8 cellular contexts compared by ENCODE assay signal in genomic region chr1:924619-925323, GRCh38. TPM values are rescaled to one million over a fixed set of nuclear protein-coding genes. Genes with fewer than 3 reads are reported as not detected.
DNase-seq lines count a peak whose midpoint lies in the region; ATAC-seq, FAIRE-seq and TF ChIP-seq lines count a peak whose summit lies in the region.

No MANE protein-coding gene starts in this region.

- no peak overlapping the region for H2BK120ac ChIP-seq in mesendoderm (ENCODE audit: low read depth, low read length)

- no peak overlapping the region for H4K8ac ChIP-seq in mesendoderm (ENCODE audit: low read depth, low read length)

- H3K23ac ChIP-seq in mesendoderm (ENCODE audit: low read length) = peak overlapping the region; percentile 97

- WGBS in mesendoderm (ENCODE audit: extremely low coverage, insufficient coverage, low lambda C conversion rate) = no CpG with 5 or more reads among the region's 89 CpGs

- FAIRE-seq in GM12891 (lab: Jason Lieb, UNC) = no peak

- in situ Hi-C loops in brain microvascular endothelial cell (cut with HindIII; ENCODE audit: low pct_ligation_motif_present, low sequenced_read_pairs) = no loop called here

- H3K4me3 ChIP-seq in HUES48 (ENCODE audit: low read depth, low read length) (peak overlapping the region; percentile 51), brain microvascular endothelial cell (ENCODE audit: low read depth, low read length) (peak overlapping the region; percentile 42), mesendoderm (ENCODE audit: low read length) (peak overlapping the region; percentile 40)

- H3K9ac ChIP-seq in HUES48 (ENCODE audit: low read depth, low read length) (no peak overlapping the region), mesendoderm (ENCODE audit: low read length) (peak overlapping the region; percentile 68)

- no peak for TF ChIP-seq POLR2A in GM12891 (IDR thresholded peaks at IDR 0.05; ENCODE audit: low read depth, low read length)

- peak overlapping the region; percentile 57 for H3K4me2 ChIP-seq in mesendoderm (ENCODE audit: low read length)

- H3K4me1 ChIP-seq in HUES48 (ENCODE audit: control insufficient read depth, insufficient read depth, low read length) (peaks cover 14% of the 10 kb centered on the region), mesendoderm (ENCODE audit: control insufficient read depth, low read depth, low read length) (peaks cover 8% of the 10 kb centered on the region)

- H3K18ac ChIP-seq in mesendoderm (ENCODE audit: low read length) = peak overlapping the region; percentile 34

- no peak overlapping the region for H2BK5ac ChIP-seq in mesendoderm (ENCODE audit: low read length)

- peak overlapping the region; percentile 87 for H3K56ac ChIP-seq in mesendoderm (ENCODE audit: low read length)

- ATAC-seq in HG02759 (IDR thresholded peaks at IDR 0.05; ENCODE audit: unreplicated experiment) = no peak

- peaks cover 99% of the 10 kb centered on the region for H3K27me3 ChIP-seq in HUES48 (ENCODE audit: control insufficient read depth, insufficient read depth, low read length)
- H3K27me3 ChIP-seq in brain microvascular endothelial cell (replicated peaks) = peaks cover 52% of the 10 kb centered on the region
- peaks cover 7% of the 10 kb centered on the region for H3K27me3 ChIP-seq in mesendoderm (ENCODE audit: insufficient read depth, low read length, poor library complexity)

- DNase-seq in AG08396 (ENCODE audit: low spot score) (peak; percentile 62), brain microvascular endothelial cell (no peak), mesendoderm (peak; percentile 75), GM12891 (ENCODE audit: insufficient read length, low spot score) (no peak), NCI-H1436 treated with DMSO at 0.1 percent for 48 hours (lab: John Stamatoyannopoulos, UW) (no peak), nucleus accumbens (lab: John Stamatoyannopoulos, UW) (no peak)

- H3K27ac ChIP-seq in HUES48 (ENCODE audit: low read depth, low read length) = no peak overlapping the region
- H3K27ac ChIP-seq in brain microvascular endothelial cell = no peak overlapping the region
- H3K27ac ChIP-seq in mesendoderm (ENCODE audit: low read depth, low read length) = no peak overlapping the region

- H2AK5ac ChIP-seq in mesendoderm (ENCODE audit: low read length) = no peak overlapping the region

- no peaks in the 10 kb centered on the region for H3K9me3 ChIP-seq in HUES48 (ENCODE audit: control insufficient read depth, insufficient read depth, low read length)

- H3K4ac ChIP-seq in mesendoderm (ENCODE audit: low read depth, low read length) = peak overlapping the region; percentile 75

- H4K5ac ChIP-seq in mesendoderm (ENCODE audit: low read length) = no peak overlapping the region

- no peak overlapping the region for H2BK15ac ChIP-seq in mesendoderm (replicated peaks; ENCODE audit: low read depth)

- H3K79me1 ChIP-seq in mesendoderm (ENCODE audit: low read length) = peaks cover 11% of the 10 kb centered on the region

- no peak for TF ChIP-seq CTCF in brain microvascular endothelial cell (IDR thresholded peaks at IDR 0.05; ENCODE audit: low read depth, low read length, missing control alignments)

- no peaks in the 10 kb centered on the region for H3K36me3 ChIP-seq in HUES48 (ENCODE audit: control insufficient read depth, insufficient read depth, low read length)
- H3K36me3 ChIP-seq in brain microvascular endothelial cell (replicated peaks) = no peaks in the 10 kb centered on the region
- H3K36me3 ChIP-seq in mesendoderm (ENCODE audit: control insufficient read depth, insufficient read depth, low read length) = peaks cover 1% of the 10 kb centered on the region

- no peaks in the 10 kb centered on the region for H3K79me2 ChIP-seq in mesendoderm (ENCODE audit: control insufficient read depth, insufficient read depth, low read length)

TF ChIP-seq in GM12891, 5 proteins besides CTCF, POLR2A, EP300 and RAD21:
- TF ChIP-seq TAF1 (IDR thresholded peaks at IDR 0.05; ENCODE audit: low read depth, low read length) (no peak), POLR2AphosphoS5 (IDR thresholded peaks at IDR 0.05; ENCODE audit: low read depth, low read length) (no peak), SPI1 (IDR thresholded peaks at IDR 0.05; ENCODE audit: low read depth, low read length) (no peak), POU2F2 (IDR thresholded peaks at IDR 0.05; ENCODE audit: low read depth, low read length) (no peak), PAX5 (IDR thresholded peaks at IDR 0.05; ENCODE audit: insufficient read depth, low read length, severe bottlenecking) (no peak)

RNA-seq across cellular contexts. Expression of gene SAMD11, which starts 1.0 kb away (rescaled TPM):
- polyA plus RNA-seq in mesendoderm (2013, experiment 1 of 2) = 2.7 TPM
- 2.2 TPM for polyA plus RNA-seq in mesendoderm (2013, experiment 2 of 2)
- polyA plus RNA-seq in GM12891 (2012; ENCODE audit: low read depth, missing spikeins) = 0.05 TPM

RNA-seq across cellular contexts. Expression of gene NOC2L, which starts 34.3 kb away (rescaled TPM):
- 80.8 TPM for polyA plus RNA-seq in mesendoderm (2013, experiment 1 of 2)
- 79.8 TPM for polyA plus RNA-seq in mesendoderm (2013, experiment 2 of 2)
- polyA plus RNA-seq in GM12891 (2012; ENCODE audit: low read depth, missing spikeins) = 48.8 TPM

RNA-seq across cellular contexts. Expression of gene KLHL17, which starts 35.6 kb away (rescaled TPM):
- 10.4 TPM for polyA plus RNA-seq in mesendoderm (2013, experiment 1 of 2)
- polyA plus RNA-seq in mesendoderm (2013, experiment 2 of 2) = 10.3 TPM
- 8.5 TPM for polyA plus RNA-seq in GM12891 (2012; ENCODE audit: low read depth, missing spikeins)

RNA-seq across cellular contexts. Expression of gene PLEKHN1, which starts 41.5 kb away (rescaled TPM):
- 0.20 TPM for polyA plus RNA-seq in mesendoderm (2013, experiment 1 of 2)
- 0.28 TPM for polyA plus RNA-seq in mesendoderm (2013, experiment 2 of 2)
- polyA plus RNA-seq in GM12891 (2012; ENCODE audit: low read depth, missing spikeins) = 0.22 TPM

RNA-seq across cellular contexts. Expression of gene PERM1, which starts 57.1 kb away (rescaled TPM):
- not detected for polyA plus RNA-seq in mesendoderm (2013, experiment 1 of 2)
- polyA plus RNA-seq in mesendoderm (2013, experiment 2 of 2) = not detected
- 0.15 TPM for polyA plus RNA-seq in GM12891 (2012; ENCODE audit: low read depth, missing spikeins)

Comparison
In these comparisons a context has a peak if more than half of its experiments do, and no peak if none do; other contexts are left out.
1. DNase-seq: peak in AG08396 (single experiment) and mesendoderm (single experiment); none in brain microvascular endothelial cell (single experiment), GM12891 (single experiment), NCI-H1436 treated with DMSO at 0.1 percent for 48 hours (single experiment) and nucleus accumbens (0 of 56).
2. Peak in every context shown above with its lines, with median percentiles within 50 percentile points of each other: H3K4me3 ChIP-seq.